ENCODE assay signal across 18 cellular contexts in genomic region chr14:54465654-54466053, GRCh38. TPM values are rescaled to one million over a fixed set of nuclear protein-coding genes. Genes with fewer than 3 reads are reported as not detected.
DNase-seq lines count a peak whose midpoint lies in the region; ATAC-seq, FAIRE-seq and TF ChIP-seq lines count a peak whose summit lies in the region.
"Had no signal": no experiment of that assay in that cellular context is flagged by ENCODE, and none has a peak within 500 bp of the region (broad histone marks: within the 10 kb centered on the region; RNA-seq: fewer than 3 reads in every experiment).

No MANE protein-coding gene starts in this region.

- 6% methylated on average over 4 of the region's 4 CpGs for WGBS in K562 (ENCODE audit: insufficient coverage, low coverage, missing lambda C conversion rate)

- POLR2A ChIA-PET in K562 (lab: Yijun Ruan, JAX), result interaction anchor here (0.6 to 1.6 kb wide), 3 partner anchors 9 to 22 kb away, joined by 3 to 5 read pairs (median 3); no protein-coding TSS in a partner anchor

- no peak overlapping the region for H3K9ac ChIP-seq in K562 (ENCODE audit: insufficient read depth in 1 of 2, low read depth in 2 of 2, low read length in 2 of 2)

- DNase-seq in DMS 273 treated with DMSO at 0.1 percent for 48 hours (lab: John Stamatoyannopoulos, UW), result peak; percentile 90
- DNase-seq in NCI-H446 treated with DMSO at 0.1 percent for 48 hours (lab: John Stamatoyannopoulos, UW), result peak; percentile 11
- DNase-seq in K562 (ENCODE audit: extremely low read depth in 1 of 4, low spot score in 3 of 4), result peak in 1 of 4 experiments; percentile 4
- DNase-seq in retina, result peak; percentile 11
- no peak for DNase-seq in activated naive CD4-positive, alpha-beta T cell (lab: John Stamatoyannopoulos, UW)
- DNase-seq: ACHN; CD4-positive, alpha-beta memory T cell; IMR-90; NCI-H1417 treated with DMSO at 0.1 percent for 48 hours; NCI-H2029; NCI-H774; Peyer's patch; SHP77 had no signal

- no peaks in the 10 kb centered on the region for H3K9me1 ChIP-seq in K562 (ENCODE audit: control insufficient read depth, insufficient read depth, low read length)

- no peaks in the 10 kb centered on the region for H3K9me3 ChIP-seq in K562 (replicated peaks; ENCODE audit: control insufficient read depth, insufficient read depth, low read depth, low read length)
- H3K9me3 ChIP-seq: Peyer's patch had no signal

- H3K4me2 ChIP-seq in K562 (ENCODE audit: insufficient read depth, low read length), result no peak overlapping the region

- H3K4me1 ChIP-seq in K562 (replicated peaks in 1 of 2; ENCODE audit: control insufficient read depth in 2 of 2, insufficient read depth in 2 of 2, low read length in 2 of 2), result no peaks in the 10 kb centered on the region
- H3K4me1 ChIP-seq: Peyer's patch had no signal

- in situ Hi-C loops in K562 (cut with MboI), result no loop called here

- BruUV-seq in K562 (replicated peaks; lab: Mats Ljungman, UMichigan), result no TSS peak

- TF ChIP-seq EP300 in K562 (IDR thresholded peaks at IDR 0.05; ENCODE audit: low read length), result no peak

- H3K36me3 ChIP-seq in K562 (ENCODE audit: control insufficient read depth, insufficient read depth, low read length), result no peaks in the 10 kb centered on the region
- H3K36me3 ChIP-seq: Peyer's patch had no signal

- no peak for FAIRE-seq in K562 (lab: Jason Lieb, UNC)
- FAIRE-seq: GM18507, GM19239 had no signal

- no peaks in the 10 kb centered on the region for H3K79me2 ChIP-seq in K562 (ENCODE audit: control insufficient read depth, insufficient read depth, low read length)

- TF ChIP-seq CTCF in K562 (IDR thresholded peaks at IDR 0.05 in 2 of 3, conservative IDR thresholded peaks at IDR 0.05 in 1 of 3; ENCODE audit: insufficient read depth in 2 of 3, low read depth in 1 of 3, low read length in 3 of 3), result no peak

- H3K27ac ChIP-seq in K562 (ENCODE audit: extremely low read depth, low read depth, low read length), result no peak overlapping the region
- H3K27ac ChIP-seq: Peyer's patch had no signal

- intact Hi-C loops in K562 (cut with micrococcal nuclease), result no loop called here

- TF ChIP-seq RAD21 in K562 (CRISPR knock-in tag; conservative IDR thresholded peaks at IDR 0.05 in 1 of 2, IDR thresholded peaks at IDR 0.05 in 1 of 2), result no peak

- H3K4me3 ChIP-seq in K562, result no peak overlapping the region
- H3K4me3 ChIP-seq: Peyer's patch had no signal

- no peak overlapping the region for H2AFZ ChIP-seq in K562 (ENCODE audit: low read depth, low read length)

- no peak for TF ChIP-seq POLR2A in K562 (conservative IDR thresholded peaks at IDR 0.05)

- CTCF ChIA-PET in K562 (lab: Yijun Ruan, JAX; ENCODE audit: low intra/inter-chr PET ratio), result no interaction called here

- H3K27me3 ChIP-seq in K562 (ENCODE audit: control insufficient read depth in 2 of 2, insufficient read depth in 2 of 2, low read length in 2 of 2), result no peaks in the 10 kb centered on the region
- H3K27me3 ChIP-seq: Peyer's patch had no signal

- no peaks in the 10 kb centered on the region for H4K20me1 ChIP-seq in K562 (replicated peaks; ENCODE audit: control insufficient read depth, insufficient read depth, low read length)

- ATAC-seq in K562 (no peak), HG03039 (IDR thresholded peaks at IDR 0.05; ENCODE audit: unreplicated experiment) (no peak), GM19455 (IDR thresholded peaks at IDR 0.05; ENCODE audit: unreplicated experiment) (no peak)
- ATAC-seq: HCT116 had no signal

TF ChIP-seq in K562, 482 proteins besides CTCF, POLR2A, EP300 and RAD21 (continues in another document):
- no peak for TF ChIP-seq CREBBP (IDR thresholded peaks at IDR 0.05; ENCODE audit: low read depth, low read length)
- TF ChIP-seq, protein P1, sequence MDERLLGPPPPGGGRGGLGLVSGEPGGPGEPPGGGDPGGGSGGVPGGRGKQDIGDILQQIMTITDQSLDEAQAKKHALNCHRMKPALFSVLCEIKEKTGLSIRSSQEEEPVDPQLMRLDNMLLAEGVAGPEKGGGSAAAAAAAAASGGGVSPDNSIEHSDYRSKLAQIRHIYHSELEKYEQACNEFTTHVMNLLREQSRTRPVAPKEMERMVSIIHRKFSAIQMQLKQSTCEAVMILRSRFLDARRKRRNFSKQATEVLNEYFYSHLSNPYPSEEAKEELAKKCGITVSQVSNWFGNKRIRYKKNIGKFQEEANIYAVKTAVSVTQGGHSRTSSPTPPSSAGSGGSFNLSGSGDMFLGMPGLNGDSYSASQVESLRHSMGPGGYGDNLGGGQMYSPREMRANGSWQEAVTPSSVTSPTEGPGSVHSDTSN (CRISPR knock-in tag; IDR thresholded peaks at IDR 0.05; ENCODE audit: low read depth), result no peak
- TF ChIP-seq, protein P1 (tag; conservative IDR thresholded peaks at IDR 0.05; ENCODE audit: low read depth), result peak; percentile 87

RNA-seq across cellular contexts. Expression of gene GMFB, which starts 23.1 kb away (rescaled TPM):
- total RNA-seq in K562 (2011; cell fraction: chromatin; rRNA removed; ENCODE audit: low replicate concordance), result 4.6 and 11.4 TPM in 2 replicates
- total RNA-seq in K562 (2011; cell fraction: nucleolus; rRNA removed), result 5.7 TPM in 2 replicates
- 10.6 and 17.6 TPM in 2 replicates for total RNA-seq in K562 (2011; cell fraction: nucleoplasm; rRNA removed)
- total RNA-seq in K562 (2014; rRNA removed), result 13.1 and 15.1 TPM in 2 replicates
- 31.6 and 34.7 TPM in 2 replicates for total RNA-seq in K562 (2014; rRNA removed; fragmentation: Illumina TruSeq; extraction: Trizol)
- total RNA-seq in K562 (2015; rRNA removed; fragmentation: Illumina TruSeq; extraction: Trizol), result 27.7 and 31.7 TPM in 2 replicates
- 22.1 and 22.7 TPM in 2 replicates for total RNA-seq in K562 (2021)
- 9.9 and 15.1 TPM in 2 replicates for polyA plus RNA-seq in K562 (2011; rRNA removed)
- 1.0 and 4.3 TPM in 2 replicates for polyA plus RNA-seq in K562 (2011; cell fraction: cytosol; rRNA removed)
- 4.2 and 8.2 TPM in 2 replicates for polyA plus RNA-seq in K562 (2011; cell fraction: nucleus; rRNA removed)
- 14.3 and 14.9 TPM in 2 replicates for polyA plus RNA-seq in K562 (2012)
- polyA plus RNA-seq in K562 (2014; fragmentation: Illumina TruSeq; extraction: Trizol), result 20.4 and 21.2 TPM in 2 replicates
- 10 to 100 TPM; 20.1 to 20.5 TPM for polyA plus RNA-seq in K562 (2014; fragmentation: Nextera tagmentation; extraction: Ambion mirVana)
- polyA plus RNA-seq in K562 (2014; rRNA removed), result 13.2 and 14.0 TPM in 2 replicates
- 13.9 and 16.4 TPM in 2 replicates for polyA minus RNA-seq in K562 (2011; rRNA and poly(A)+ RNA removed)
- polyA minus RNA-seq in K562 (2011; cell fraction: cytosol; rRNA and poly(A)+ RNA removed), result 2.9 and 4.7 TPM in 2 replicates
- 8.8 and 13.8 TPM in 2 replicates for polyA minus RNA-seq in K562 (2011; cell fraction: nucleus; rRNA and poly(A)+ RNA removed)

RNA-seq across cellular contexts. Expression of gene CNIH1, which starts 24.5 kb away (rescaled TPM):
- 42.7 and 50.6 TPM in 2 replicates for total RNA-seq in K562 (2011; cell fraction: chromatin; rRNA removed; ENCODE audit: low replicate concordance)
- 53.0 and 54.3 TPM in 2 replicates for total RNA-seq in K562 (2011; cell fraction: nucleolus; rRNA removed)
- total RNA-seq in K562 (2011; cell fraction: nucleoplasm; rRNA removed), result 45.3 and 55.3 TPM in 2 replicates
- 13.9 and 23.0 TPM in 2 replicates for total RNA-seq in K562 (2014; rRNA removed)
- 66.7 and 76.5 TPM in 2 replicates for total RNA-seq in K562 (2014; rRNA removed; fragmentation: Illumina TruSeq; extraction: Trizol)
- 46.6 and 56.9 TPM in 2 replicates for total RNA-seq in K562 (2015; rRNA removed; fragmentation: Illumina TruSeq; extraction: Trizol)
- total RNA-seq in K562 (2021), result 71.3 and 79.6 TPM in 2 replicates
- polyA plus RNA-seq in K562 (2011; rRNA removed), result 182 and 185 TPM in 2 replicates
- polyA plus RNA-seq in K562 (2011; cell fraction: cytosol; rRNA removed), result 197 and 314 TPM in 2 replicates
- polyA plus RNA-seq in K562 (2011; cell fraction: nucleus; rRNA removed), result 34.6 and 48.0 TPM in 2 replicates
- 80.5 and 159 TPM in 2 replicates for polyA plus RNA-seq in K562 (2012)
- polyA plus RNA-seq in K562 (2014; fragmentation: Illumina TruSeq; extraction: Trizol), result 116 and 120 TPM in 2 replicates
- 100 to 1,000 TPM; 253 to 283 TPM for polyA plus RNA-seq in K562 (2014; fragmentation: Nextera tagmentation; extraction: Ambion mirVana)
- polyA plus RNA-seq in K562 (2014; rRNA removed), result 77.3 and 95.9 TPM in 2 replicates
- polyA minus RNA-seq in K562 (2011; rRNA and poly(A)+ RNA removed), result 110 and 122 TPM in 2 replicates
- polyA minus RNA-seq in K562 (2011; cell fraction: cytosol; rRNA and poly(A)+ RNA removed), result 79.5 and 84.4 TPM in 2 replicates
- polyA minus RNA-seq in K562 (2011; cell fraction: nucleus; rRNA and poly(A)+ RNA removed), result 8.8 and 17.8 TPM in 2 replicates

RNA-seq across cellular contexts. Expression of gene CGRRF1, which starts 44.1 kb away (rescaled TPM):
- total RNA-seq in K562 (2011; cell fraction: chromatin; rRNA removed; ENCODE audit: low replicate concordance), result 3.1 and 7.7 TPM in 2 replicates
- 2.0 and 3.3 TPM in 2 replicates for total RNA-seq in K562 (2011; cell fraction: nucleolus; rRNA removed)
- total RNA-seq in K562 (2011; cell fraction: nucleoplasm; rRNA removed), result 4.2 and 7.3 TPM in 2 replicates
- 1.9 and 3.0 TPM in 2 replicates for total RNA-seq in K562 (2014; rRNA removed)
- total RNA-seq in K562 (2014; rRNA removed; fragmentation: Illumina TruSeq; extraction: Trizol), result 4.7 and 4.8 TPM in 2 replicates
- 3.3 and 3.7 TPM in 2 replicates for total RNA-seq in K562 (2015; rRNA removed; fragmentation: Illumina TruSeq; extraction: Trizol)
- 4.6 and 7.6 TPM in 2 replicates for total RNA-seq in K562 (2021)
- polyA plus RNA-seq in K562 (2011; rRNA removed), result 4.3 and 7.1 TPM in 2 replicates
- polyA plus RNA-seq in K562 (2011; cell fraction: cytosol; rRNA removed), result 0.64 and 1.1 TPM in 2 replicates
- polyA plus RNA-seq in K562 (2011; cell fraction: nucleus; rRNA removed), result 1.6 and 2.0 TPM in 2 replicates
- 6.2 and 6.8 TPM in 2 replicates for polyA plus RNA-seq in K562 (2012)
- 2.4 and 3.5 TPM in 2 replicates for polyA plus RNA-seq in K562 (2014; fragmentation: Illumina TruSeq; extraction: Trizol)
- polyA plus RNA-seq in K562 (2014; fragmentation: Nextera tagmentation; extraction: Ambion mirVana), result 10 to 100 TPM; 13.5 to 15.8 TPM
- 2.3 and 2.8 TPM in 2 replicates for polyA plus RNA-seq in K562 (2014; rRNA removed)
- polyA minus RNA-seq in K562 (2011; rRNA and poly(A)+ RNA removed), result 2.2 and 5.4 TPM in 2 replicates
- 1.2 TPM in 1 of 2 replicates, not detected in the other for polyA minus RNA-seq in K562 (2011; cell fraction: cytosol; rRNA and poly(A)+ RNA removed)
- polyA minus RNA-seq in K562 (2011; cell fraction: nucleus; rRNA and poly(A)+ RNA removed), result 1.3 and 1.6 TPM in 2 replicates

Comparison
In these comparisons a context has a peak if more than half of its experiments do, and no peak if none do; other contexts are left out.
1. DNase-seq: peak in DMS 273 treated with DMSO at 0.1 percent for 48 hours (single experiment), NCI-H446 treated with DMSO at 0.1 percent for 48 hours (single experiment) and retina (single experiment); none in activated naive CD4-positive, alpha-beta T cell (0 of 4).